In the genomic region with DNA sequence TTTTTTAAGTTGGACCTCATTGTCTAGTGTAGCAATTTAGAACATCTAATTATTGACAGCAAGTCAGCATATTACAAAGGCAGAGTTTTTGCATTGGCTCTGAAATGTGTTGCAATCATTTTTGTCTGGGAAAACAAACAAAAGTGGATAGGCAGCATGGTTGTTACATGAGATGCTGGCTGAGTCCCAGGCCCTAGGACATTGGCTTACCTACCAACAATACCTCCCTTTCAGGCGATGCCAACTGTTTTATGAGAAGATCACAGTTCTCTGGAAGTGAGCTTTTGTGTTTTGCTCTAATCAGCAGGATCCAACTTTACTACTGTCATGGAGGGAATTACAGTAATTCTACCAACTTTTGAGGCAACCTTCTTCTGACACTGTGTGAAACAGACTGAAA, we compare ENCODE assay signal across 9 cellular contexts.
DNase-seq lines count a peak whose midpoint lies in the region; ATAC-seq and TF ChIP-seq lines count a peak whose summit lies in the region.
"Had no signal": no experiment of that assay in that cellular context is flagged by ENCODE, and none has a peak within 500 bp of the region (broad histone marks: within the 10 kb centered on the region; RNA-seq: fewer than 3 reads in every experiment).

No MANE protein-coding gene starts in this region.

- no peak overlapping the region for H3K4me2 ChIP-seq in SK-N-SH

- H3K36me3 Mint-ChIP-seq in brain = no peaks in the 10 kb centered on the region

- DNase-seq in NCI-H2029 treated with DMSO at 0.1 percent for 48 hours (lab: John Stamatoyannopoulos, UW) = peak; percentile 96
- DNase-seq in left colon = peak; percentile 67 to 79
- peak in 1 of 2 donors; percentile 74 for DNase-seq in upper lobe of left lung
- no peak for DNase-seq in HCEC 1CT
- no peak for DNase-seq in cardiac septum (ENCODE audit: low spot score)
- no peak for DNase-seq in SK-N-SH
- DNase-seq: NCI-H524 treated with DMSO at 0.1 percent for 48 hours; stimulated activated naive CD4-positive, alpha-beta T cell treated with Interleukin-2 at 50 U/mL for 16 hours had no signal

- H3K9me2 ChIP-seq in SK-N-SH = no peaks in the 10 kb centered on the region

- H3K36me3 ChIP-seq in upper lobe of left lung = no peaks in the 10 kb centered on the region
- H3K36me3 ChIP-seq in SK-N-SH (replicated peaks in 1 of 2; ENCODE audit: control insufficient read depth in 1 of 2, insufficient read depth in 2 of 2, low read length in 1 of 2) = no peaks in the 10 kb centered on the region

- H3F3A ChIP-seq in SK-N-SH (replicated peaks; ENCODE audit: insufficient read depth) = no peaks in the 10 kb centered on the region

- H3K4me1 Mint-ChIP-seq in brain = peaks cover 54% of the 10 kb centered on the region

- H2AFZ ChIP-seq in SK-N-SH (ENCODE audit: low read depth) = no peak overlapping the region

- no peaks in the 10 kb centered on the region for H3K27me3 ChIP-seq in upper lobe of left lung
- H3K27me3 ChIP-seq in SK-N-SH (ENCODE audit: insufficient read depth) = no peaks in the 10 kb centered on the region

- WGBS in upper lobe of left lung, 2 donors = 62 to 67% methylated on average over 1 of the region's 1 CpG
- 67% methylated on average over 1 of the region's 1 CpG for WGBS in SK-N-SH (ENCODE audit: low lambda C conversion rate)

- no peak for TF ChIP-seq EP300 in upper lobe of left lung (IDR thresholded peaks at IDR 0.05)
- no peak for TF ChIP-seq EP300 in SK-N-SH (IDR thresholded peaks at IDR 0.05; ENCODE audit: borderline replicate concordance in 1 of 2, low read depth in 1 of 2, low read length in 1 of 2)

- ATAC-seq in left colon (peak; percentile 90), upper lobe of left lung (ENCODE audit: low FRiP score in 2 of 2) (peak; percentile 31 to 40)

- intact Hi-C loops in left colon (cut with DNase I, micrococcal nuclease) (no loop called here), cardiac septum (cut with DNase I) (no loop called here)

- H4K20me1 ChIP-seq in SK-N-SH (ENCODE audit: insufficient read depth) = no peaks in the 10 kb centered on the region

- H3K9ac ChIP-seq in SK-N-SH = no peak overlapping the region

- H3K27me3 Mint-ChIP-seq in brain = peaks cover 7% of the 10 kb centered on the region

- H3K27ac ChIP-seq in upper lobe of left lung (no peak overlapping the region), SK-N-SH (ENCODE audit: low read depth in 2 of 2, low read length in 1 of 2) (no peak overlapping the region)

- TF ChIP-seq POLR2A in upper lobe of left lung (IDR thresholded peaks at IDR 0.05) = no peak

- peak overlapping the region in 1 of 5 experiments; percentile 27 for H3K4me3 Mint-ChIP-seq in brain

- H3K9me3 Mint-ChIP-seq in brain = no peaks in the 10 kb centered on the region

- H3K4me3 ChIP-seq in upper lobe of left lung = no peak overlapping the region
- H3K4me3 ChIP-seq in SK-N-SH (ENCODE audit: low read depth in 2 of 2, low read length in 1 of 2) = no peak overlapping the region

- POLR2A ChIA-PET in SK-N-SH (lab: Yijun Ruan, JAX) = no interaction called here

- no peak for TF ChIP-seq RAD21 in SK-N-SH (IDR thresholded peaks at IDR 0.05; ENCODE audit: low read length)

- H3K9me3 ChIP-seq in upper lobe of left lung (no peaks in the 10 kb centered on the region), SK-N-SH (no peaks in the 10 kb centered on the region)

- H3K27ac Mint-ChIP-seq in brain = peak overlapping the region in 3 of 5 experiments; percentile 14 to 90 (median 35)

- CTCF ChIA-PET in SK-N-SH (lab: Yijun Ruan, JAX) = interaction anchor here (1.1 kb wide), 1 partner anchor 11 kb away, joined by 3 read pairs; no protein-coding TSS in a partner anchor

- no peaks in the 10 kb centered on the region for H3K79me2 ChIP-seq in SK-N-SH (ENCODE audit: insufficient read depth)

- H3K4me1 ChIP-seq in upper lobe of left lung (peaks cover 0 to 10% (median 4%) of the 10 kb centered on the region in 4 donors), SK-N-SH (ENCODE audit: control insufficient read depth in 1 of 2, insufficient read depth in 2 of 2, low read depth in 1 of 2, low read length in 1 of 2) (peaks cover 0 to 7% of the 10 kb centered on the region in 2 experiments; a peak in 2 of 4 replicates)

- TF ChIP-seq CTCF in brain (conservative IDR thresholded peaks at IDR 0.05) (no peak), upper lobe of left lung (IDR thresholded peaks at IDR 0.05) (no peak), SK-N-SH (IDR thresholded peaks at IDR 0.05) (no peak)

TF ChIP-seq in SK-N-SH, 30 proteins besides CTCF, POLR2A, EP300 and RAD21:
- TF ChIP-seq NFIC (IDR thresholded peaks at IDR 0.05; ENCODE audit: borderline replicate concordance) = no peak
- no peak for TF ChIP-seq CHD2 (IDR thresholded peaks at IDR 0.05; ENCODE audit: low read length, partially characterized antibody)
- no peak for TF ChIP-seq FOXJ3 (CRISPR knock-in tag; IDR thresholded peaks at IDR 0.05)
- TF ChIP-seq REST (IDR thresholded peaks at IDR 0.05; ENCODE audit: low read depth, low read length) = no peak
- no peak for TF ChIP-seq ZBTB33 (IDR thresholded peaks at IDR 0.05; ENCODE audit: borderline replicate concordance, low read depth)
- no peak for TF ChIP-seq FOSL2 (IDR thresholded peaks at IDR 0.05; ENCODE audit: borderline replicate concordance, low read depth)
- TF ChIP-seq SMC3 (IDR thresholded peaks at IDR 0.05; ENCODE audit: low read depth, low read length) = no peak
- no peak for TF ChIP-seq MEF2A (IDR thresholded peaks at IDR 0.05; ENCODE audit: borderline replicate concordance, low read depth)
- TF ChIP-seq, protein P1, sequence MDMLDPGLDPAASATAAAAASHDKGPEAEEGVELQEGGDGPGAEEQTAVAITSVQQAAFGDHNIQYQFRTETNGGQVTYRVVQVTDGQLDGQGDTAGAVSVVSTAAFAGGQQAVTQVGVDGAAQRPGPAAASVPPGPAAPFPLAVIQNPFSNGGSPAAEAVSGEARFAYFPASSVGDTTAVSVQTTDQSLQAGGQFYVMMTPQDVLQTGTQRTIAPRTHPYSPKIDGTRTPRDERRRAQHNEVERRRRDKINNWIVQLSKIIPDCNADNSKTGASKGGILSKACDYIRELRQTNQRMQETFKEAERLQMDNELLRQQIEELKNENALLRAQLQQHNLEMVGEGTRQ (IDR thresholded peaks at IDR 0.05; ENCODE audit: borderline replicate concordance, low read depth, low read length) = no peak

Comparison
In these comparisons a context has a peak if more than half of its experiments do, and no peak if none do; other contexts are left out.
1. DNase-seq: peak in NCI-H2029 treated with DMSO at 0.1 percent for 48 hours (single experiment) and left colon (2 of 2); none in HCEC 1CT (single experiment), cardiac septum (single experiment) and SK-N-SH (single experiment).